Comparison of ENCODE assay signal across 16 cellular contexts in the genomic region with DNA sequence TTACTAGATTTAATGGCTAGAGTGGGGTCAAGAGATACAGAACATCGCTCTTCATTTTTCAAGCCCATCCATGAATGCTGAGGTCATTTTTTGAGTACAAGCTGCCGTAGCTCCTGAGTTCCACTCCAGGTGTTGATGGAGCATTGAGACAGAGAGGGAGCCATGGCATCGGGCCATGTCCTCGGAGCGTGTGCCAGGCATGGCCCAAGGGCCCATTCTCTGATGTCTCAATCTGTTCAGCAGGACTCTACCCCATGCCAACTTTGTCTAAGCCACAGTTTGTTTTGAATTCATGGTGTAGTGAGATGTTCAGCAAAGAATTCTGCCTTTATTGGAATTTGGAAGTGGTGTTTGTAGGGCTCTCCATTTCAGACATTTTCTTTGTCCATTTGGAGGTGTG.
A peak's percentile ranks its signal among the peaks of the same experiment; 100 is the strongest.
DNase-seq lines count a peak whose midpoint lies in the region; ATAC-seq and TF ChIP-seq lines count a peak whose summit lies in the region.
"Had no signal": no experiment of that assay in that cellular context is flagged by ENCODE, and none has a peak within 500 bp of the region (broad histone marks: within the 10 kb centered on the region; RNA-seq: fewer than 3 reads in every experiment).

No MANE protein-coding gene starts in this region.

- no peak overlapping the region for H2AFZ ChIP-seq in mammary epithelial cell (ENCODE audit: low read depth, low read length)

- H3K9me3 ChIP-seq in mammary epithelial cell (replicated peaks; ENCODE audit: insufficient read depth, low read length) (no peaks in the 10 kb centered on the region), lower lobe of right lung (no peaks in the 10 kb centered on the region), upper lobe of left lung (no peaks in the 10 kb centered on the region)
- H3K9me3 ChIP-seq: Peyer's patch had no signal

- intact Hi-C loops in MCF 10A (cut with micrococcal nuclease), result no loop called here
- intact Hi-C loops in mammary epithelial cell (cut with micrococcal nuclease), result no loop called here
- intact Hi-C loops in lower lobe of right lung (cut with DNase I), result no loop called here

- no peak overlapping the region for H3K4me3 Mint-ChIP-seq in MCF 10A (ENCODE audit: unreplicated experiment)

- TF ChIP-seq CTCF in MCF 10A (IDR thresholded peaks at IDR 0.05; ENCODE audit: unreplicated experiment), result no peak
- no peak for TF ChIP-seq CTCF in mammary epithelial cell (conservative IDR thresholded peaks at IDR 0.05 in 1 of 2, IDR thresholded peaks at IDR 0.05 in 1 of 2; ENCODE audit: extremely low read depth in 1 of 2, insufficient read depth in 1 of 2, low read depth in 1 of 2, low read length in 2 of 2)
- TF ChIP-seq CTCF in lower lobe of right lung (IDR thresholded peaks at IDR 0.05), result no peak
- no peak for TF ChIP-seq CTCF in upper lobe of left lung (IDR thresholded peaks at IDR 0.05)

- no peaks in the 10 kb centered on the region for H3K36me3 Mint-ChIP-seq in MCF 10A (ENCODE audit: insufficient read depth, unreplicated experiment)

- H3K9me3 Mint-ChIP-seq in MCF 10A (ENCODE audit: unreplicated experiment), result no peaks in the 10 kb centered on the region

- POLR2A ChIA-PET in MCF 10A (lab: Yijun Ruan, JAX), result no interaction called here

- H3K4me1 ChIP-seq in mammary epithelial cell (ENCODE audit: insufficient read depth, low read length) (no peaks in the 10 kb centered on the region), lower lobe of right lung (no peaks in the 10 kb centered on the region), upper lobe of left lung (no peaks in the 10 kb centered on the region)
- H3K4me1 ChIP-seq: Peyer's patch had no signal

- no peaks in the 10 kb centered on the region for H3K27me3 Mint-ChIP-seq in MCF 10A (ENCODE audit: insufficient read depth, unreplicated experiment)

- H3K36me3 ChIP-seq in mammary epithelial cell (ENCODE audit: insufficient read depth, low read length), result no peaks in the 10 kb centered on the region
- H3K36me3 ChIP-seq in lower lobe of right lung, result peaks cover 5% of the 10 kb centered on the region
- H3K36me3 ChIP-seq in upper lobe of left lung, result no peaks in the 10 kb centered on the region
- H3K36me3 ChIP-seq: Peyer's patch had no signal

- H4K20me1 ChIP-seq in mammary epithelial cell (ENCODE audit: insufficient read depth, low read length), result no peaks in the 10 kb centered on the region

- in situ Hi-C loops in mammary epithelial cell (cut with MboI; ENCODE audit: low sequenced_read_pairs in 2 of 2), result no loop called here

- no peak overlapping the region for H3K4me2 ChIP-seq in mammary epithelial cell (ENCODE audit: insufficient read depth, low read depth, low read length)

- H3K4me3 ChIP-seq in mammary epithelial cell (replicated peaks in 1 of 3; ENCODE audit: insufficient read depth in 1 of 3, low read depth in 2 of 3, low read length in 3 of 3), result no peak overlapping the region
- no peak overlapping the region for H3K4me3 ChIP-seq in lower lobe of right lung
- no peak overlapping the region for H3K4me3 ChIP-seq in upper lobe of left lung
- H3K4me3 ChIP-seq: Peyer's patch had no signal

- CTCF ChIA-PET in MCF 10A (lab: Yijun Ruan, JAX), result no interaction called here
- CTCF ChIA-PET in mammary epithelial cell (lab: Charles Lee; ENCODE audit: low non-redundant PET), result no interaction called here

- WGBS in mammary epithelial cell (ENCODE audit: low coverage, missing lambda C conversion rate), result 35% methylated on average over 5 of the region's 5 CpGs
- WGBS in upper lobe of left lung, 2 donors, result 62 to 79% methylated on average over 5 of the region's 5 CpGs

- H3K79me2 ChIP-seq in mammary epithelial cell (ENCODE audit: insufficient read depth, low read length), result no peaks in the 10 kb centered on the region

- no peak overlapping the region for H3K27ac ChIP-seq in mammary epithelial cell (ENCODE audit: insufficient read depth, low read depth, low read length)
- no peak overlapping the region for H3K27ac ChIP-seq in lower lobe of right lung
- H3K27ac ChIP-seq in upper lobe of left lung, result no peak overlapping the region
- H3K27ac ChIP-seq: HL-60, Peyer's patch had no signal

- ATAC-seq in lower lobe of right lung, result peak; percentile 44 to 58
- no peak for ATAC-seq in upper lobe of left lung (ENCODE audit: low FRiP score in 2 of 2)
- ATAC-seq in HG02610 (IDR thresholded peaks at IDR 0.05; ENCODE audit: unreplicated experiment), result no peak

- dilution Hi-C loops in mammary epithelial cell (cut with HindIII; ENCODE audit: low sequenced_read_pairs), result no loop called here

- H3K27ac Mint-ChIP-seq in MCF 10A (ENCODE audit: low read depth, unreplicated experiment), result peak overlapping the region; percentile 44

- peak; percentile 66 for DNase-seq in MCF 10A (ENCODE audit: unreplicated experiment)
- DNase-seq in mammary epithelial cell, result no peak
- DNase-seq in cerebellum (ENCODE audit: low spot score), result peak; percentile 21
- DNase-seq in lower lobe of right lung, result peak; percentile 61
- DNase-seq in upper lobe of left lung, result peak; percentile 50 to 71
- DNase-seq in middle frontal gyrus (ENCODE audit: extremely low spot score, low spot score), result no peak
- DNase-seq in NCI-H146 (lab: John Stamatoyannopoulos, UW), result no peak
- DNase-seq: 8988T, C1 segment of cervical spinal cord, DMS53, NCI-H446, NCI-H774, Peyer's patch, SHP77 treated with DMSO at 0.1 percent for 48 hours had no signal

- no peak overlapping the region for H3K9ac ChIP-seq in mammary epithelial cell (ENCODE audit: insufficient read depth, low read length)

- no TSS peak for BruUV-seq in MCF 10A (replicated peaks; lab: Mats Ljungman, UMichigan)
- no TSS peak for BruUV-seq in mammary epithelial cell (replicated peaks; lab: Mats Ljungman, UMichigan)

- peaks cover 6% of the 10 kb centered on the region for H3K4me1 Mint-ChIP-seq in MCF 10A (ENCODE audit: insufficient read depth, unreplicated experiment)

- TF ChIP-seq POLR2A in upper lobe of left lung (IDR thresholded peaks at IDR 0.05), result no peak

- H3K27me3 ChIP-seq in mammary epithelial cell (ENCODE audit: insufficient read depth, low read length), result no peaks in the 10 kb centered on the region
- no peaks in the 10 kb centered on the region for H3K27me3 ChIP-seq in lower lobe of right lung (ENCODE audit: low read depth)
- H3K27me3 ChIP-seq in upper lobe of left lung, result no peaks in the 10 kb centered on the region
- H3K27me3 ChIP-seq: Peyer's patch had no signal

- no peak for TF ChIP-seq EP300 in upper lobe of left lung (IDR thresholded peaks at IDR 0.05)

Comparison
In these comparisons a context has a peak if more than half of its experiments do, and no peak if none do; other contexts are left out.
1. DNase-seq: peak in MCF 10A (single experiment), cerebellum (single experiment), lower lobe of right lung (single experiment) and upper lobe of left lung (2 of 2); none in mammary epithelial cell (single experiment), middle frontal gyrus (single experiment) and NCI-H146 (single experiment).
2. ATAC-seq: peak in lower lobe of right lung (2 of 2); none in upper lobe of left lung (0 of 2) and HG02610 (single experiment).